8 cellular contexts compared by ENCODE assay signal in genomic region chr6:111087106-111087835, GRCh38. TPM values are rescaled to one million over a fixed set of nuclear protein-coding genes. Genes with fewer than 3 reads are reported as not detected.
DNase-seq lines count a peak whose midpoint lies in the region; ATAC-seq, FAIRE-seq and TF ChIP-seq lines count a peak whose summit lies in the region.

A gene with protein sequence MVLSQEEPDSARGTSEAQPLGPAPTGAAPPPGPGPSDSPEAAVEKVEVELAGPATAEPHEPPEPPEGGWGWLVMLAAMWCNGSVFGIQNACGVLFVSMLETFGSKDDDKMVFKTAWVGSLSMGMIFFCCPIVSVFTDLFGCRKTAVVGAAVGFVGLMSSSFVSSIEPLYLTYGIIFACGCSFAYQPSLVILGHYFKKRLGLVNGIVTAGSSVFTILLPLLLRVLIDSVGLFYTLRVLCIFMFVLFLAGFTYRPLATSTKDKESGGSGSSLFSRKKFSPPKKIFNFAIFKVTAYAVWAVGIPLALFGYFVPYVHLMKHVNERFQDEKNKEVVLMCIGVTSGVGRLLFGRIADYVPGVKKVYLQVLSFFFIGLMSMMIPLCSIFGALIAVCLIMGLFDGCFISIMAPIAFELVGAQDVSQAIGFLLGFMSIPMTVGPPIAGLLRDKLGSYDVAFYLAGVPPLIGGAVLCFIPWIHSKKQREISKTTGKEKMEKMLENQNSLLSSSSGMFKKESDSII (plus strand): TSS chr6:111087503. CDS start chr6:111087753, 250 bp downstream.

- H3K27me3 Mint-ChIP-seq in glutamatergic neuron (ENCODE audit: unreplicated experiment) (peaks cover 11% of the 10 kb centered on the region), type B pancreatic cell (peaks cover 32% of the 10 kb centered on the region)

- H3K4me1 ChIP-seq in pancreas, result peaks cover 0 to 10% (median 0%) of the 10 kb centered on the region in 3 donors

- WGBS in pancreas, 2 donors, result 0 to 1% methylated on average over 60 to 86 of the region's 86 CpGs

- H3K27ac ChIP-seq in pancreas, result peak within 1 kb of the TSS; percentile 45 to 78 (median 72)

- no peak for TF ChIP-seq EP300 in Ishikawa (IDR thresholded peaks at IDR 0.05; ENCODE audit: borderline replicate concordance)

- peak within 1 kb of the TSS; percentile 15 to 92 (median 84) for H3K4me3 ChIP-seq in pancreas

- H3K4me1 Mint-ChIP-seq in glutamatergic neuron (ENCODE audit: low read depth, unreplicated experiment) (no peaks in the 10 kb centered on the region), type B pancreatic cell (ENCODE audit: unreplicated experiment) (peaks cover 23% of the 10 kb centered on the region)

- no peak for TF ChIP-seq RAD21 in Ishikawa (IDR thresholded peaks at IDR 0.05; ENCODE audit: low read depth)

- no peaks in the 10 kb centered on the region for H3K27me3 ChIP-seq in pancreas

- DNase-seq in DMS79 treated with DMSO at 0.1 percent for 48 hours (lab: John Stamatoyannopoulos, UW) (peak; percentile 66), SHP77 (lab: John Stamatoyannopoulos, UW) (peak; percentile 64 to 80), activated gamma-delta T cell (lab: John Stamatoyannopoulos, UW) (peak; percentile 52), glutamatergic neuron (peak; percentile 80), pancreas (peak; percentile 90 to 95 (median 92)), type B pancreatic cell (ENCODE audit: extremely low spot score, unreplicated experiment) (peak; percentile 74)

- intact Hi-C loops in pancreas (cut with DNase I), result no loop called here

- H3K27ac Mint-ChIP-seq in glutamatergic neuron (ENCODE audit: unreplicated experiment) (peak within 1 kb of the TSS; percentile 26), type B pancreatic cell (peak within 1 kb of the TSS; percentile 78)

- peak within 1 kb of the TSS; percentile 90 for H3K4me3 Mint-ChIP-seq in glutamatergic neuron (ENCODE audit: unreplicated experiment)
- peak within 1 kb of the TSS; percentile 92 for H3K4me3 Mint-ChIP-seq in type B pancreatic cell

- H3K36me3 ChIP-seq in pancreas, result no peaks in the 10 kb centered on the region

- H3K36me3 Mint-ChIP-seq in glutamatergic neuron (ENCODE audit: unreplicated experiment), result no peaks in the 10 kb centered on the region
- H3K36me3 Mint-ChIP-seq in type B pancreatic cell, result no peaks in the 10 kb centered on the region

- no peak for FAIRE-seq in pancreas (lab: Jason Lieb, UNC)

- no peaks in the 10 kb centered on the region for H3K9me3 ChIP-seq in pancreas

- ATAC-seq in GM21576 (IDR thresholded peaks at IDR 0.05; ENCODE audit: unreplicated experiment) (peak; percentile 77), pancreas (peak; percentile 88 to 93 (median 91))

- H3K9me3 Mint-ChIP-seq in glutamatergic neuron (ENCODE audit: unreplicated experiment) (peaks cover 8% of the 10 kb centered on the region), type B pancreatic cell (no peaks in the 10 kb centered on the region)

- TF ChIP-seq CTCF in glutamatergic neuron (IDR thresholded peaks at IDR 0.05; ENCODE audit: partially characterized antibody, unreplicated experiment) (no peak), pancreas (IDR thresholded peaks at IDR 0.05) (no peak), type B pancreatic cell (conservative IDR thresholded peaks at IDR 0.05) (peak; percentile 42)

TF ChIP-seq in Ishikawa, 13 proteins besides CTCF, POLR2A, EP300 and RAD21:
- no peak for TF ChIP-seq FOXM1 (IDR thresholded peaks at IDR 0.05; ENCODE audit: borderline replicate concordance, low read depth)
- no peak for TF ChIP-seq REST (IDR thresholded peaks at IDR 0.05; ENCODE audit: low read depth)
- no peak for TF ChIP-seq ZBTB7A (IDR thresholded peaks at IDR 0.05; ENCODE audit: low read depth)
- TF ChIP-seq EGR1 (IDR thresholded peaks at IDR 0.05), result peak; percentile 92
- 0 out of 2 replicates have a peak, but pooled peaks have one; percentile 18 for TF ChIP-seq YY1 (IDR thresholded peaks at IDR 0.05; ENCODE audit: low read depth)
- no peak for TF ChIP-seq TCF12 (IDR thresholded peaks at IDR 0.05; ENCODE audit: low read depth)
- TF ChIP-seq CREB1 (IDR thresholded peaks at IDR 0.05; ENCODE audit: low read depth), result no peak
- no peak for TF ChIP-seq NFIC (IDR thresholded peaks at IDR 0.05)
- TF ChIP-seq TAF1 (IDR thresholded peaks at IDR 0.05; ENCODE audit: low read depth), result peak; percentile 50; the same call in 1 of the 2 replicates
- no peak; the same call in 1 of the 2 replicates for TF ChIP-seq USF1 (IDR thresholded peaks at IDR 0.05)
- peak; percentile 57 for TF ChIP-seq MAX (IDR thresholded peaks at IDR 0.05)
- no peak for TF ChIP-seq TEAD4 (IDR thresholded peaks at IDR 0.05)
- no peak for TF ChIP-seq CEBPB (IDR thresholded peaks at IDR 0.05)
TF ChIP-seq in Ishikawa: peak in this region for 4.

RNA-seq across cellular contexts. Expression of the gene that starts here (rescaled TPM):
- total RNA-seq in glutamatergic neuron (ENCODE audit: unreplicated experiment) (4.1 TPM), pancreas (10 to 100 TPM; 24.1 to 48.8 (median 34.9) TPM), type B pancreatic cell (ENCODE audit: low replicate concordance) (16.9 and 25.6 TPM in 2 replicates)
- polyA plus RNA-seq in pancreas, result 1 to 10 TPM; 5.1 to 5.5 TPM

Comparison
In these comparisons a context has a peak if more than half of its experiments do, and no peak if none do; other contexts are left out.
1. Peak in every context shown above with its lines: DNase-seq, ATAC-seq, H3K4me3 ChIP-seq and H3K27ac ChIP-seq.